In the genomic region with DNA sequence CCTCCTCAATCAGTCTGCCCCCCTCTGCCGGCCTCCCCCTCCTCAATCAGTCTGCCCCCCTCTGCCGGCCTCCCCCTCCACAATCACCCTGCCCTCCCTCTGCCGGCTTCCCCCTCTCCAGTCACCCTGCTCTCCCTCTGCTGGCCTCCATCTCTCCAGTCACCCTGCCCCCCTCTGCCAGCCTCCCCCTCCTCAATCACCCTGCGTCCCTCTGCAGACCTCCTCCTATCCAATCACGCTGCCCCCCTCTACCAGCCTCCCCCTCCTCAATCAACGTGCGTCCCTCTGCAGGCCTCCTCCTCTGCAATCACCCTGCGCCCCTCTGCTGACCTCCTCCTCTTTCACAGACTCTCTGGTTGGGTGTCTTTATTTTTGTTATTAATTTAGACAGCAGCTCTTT, we compare ENCODE assay signal across 18 cellular contexts. TPM values are rescaled to one million over a fixed set of nuclear protein-coding genes. Genes with fewer than 3 reads are reported as not detected.
DNase-seq lines count a peak whose midpoint lies in the region; ATAC-seq, FAIRE-seq and TF ChIP-seq lines count a peak whose summit lies in the region.
"Had no signal": no experiment of that assay in that cellular context is flagged by ENCODE, and none has a peak within 500 bp of the region (broad histone marks: within the 10 kb centered on the region; RNA-seq: fewer than 3 reads in every experiment).

No MANE protein-coding gene starts in this region.

- H3K4me1 ChIP-seq in GM23338 (ENCODE audit: insufficient read depth), result no peaks in the 10 kb centered on the region
- peaks cover 28% of the 10 kb centered on the region for H3K4me1 ChIP-seq in IMR-90 (ENCODE audit: control insufficient read depth, insufficient read depth, low read length)
- peaks cover 6% of the 10 kb centered on the region for H3K4me1 ChIP-seq in mesendoderm (ENCODE audit: control insufficient read depth, low read depth, low read length)
- peaks cover 22% of the 10 kb centered on the region for H3K4me1 ChIP-seq in neural progenitor cell
- no peaks in the 10 kb centered on the region for H3K4me1 ChIP-seq in kidney (ENCODE audit: control insufficient read depth in 1 of 2, insufficient read depth in 1 of 2, low read depth in 1 of 2, low read length in 2 of 2)
- H3K4me1 ChIP-seq: BE2C had no signal

- no peak overlapping the region for H2AFZ ChIP-seq in GM23338
- H2AFZ ChIP-seq in IMR-90 (replicated peaks; ENCODE audit: low read length, poor library complexity), result no peak overlapping the region
- peak overlapping the region; percentile 42 for H2AFZ ChIP-seq in neural progenitor cell (replicated peaks)

- no peak for TF ChIP-seq POLR2A in IMR-90 (IDR thresholded peaks at IDR 0.05; ENCODE audit: low read depth, low read length)

- no peaks in the 10 kb centered on the region for H3K79me2 ChIP-seq in GM23338 (replicated peaks; ENCODE audit: insufficient read depth)
- no peaks in the 10 kb centered on the region for H3K79me2 ChIP-seq in mesendoderm (ENCODE audit: control insufficient read depth, insufficient read depth, low read length)
- no peaks in the 10 kb centered on the region for H3K79me2 ChIP-seq in neural progenitor cell (ENCODE audit: low read depth)

- H3K4me2 ChIP-seq in GM23338, result no peak overlapping the region
- H3K4me2 ChIP-seq in IMR-90 (ENCODE audit: low read depth, low read length), result no peak overlapping the region
- no peak overlapping the region for H3K4me2 ChIP-seq in mesendoderm (ENCODE audit: low read length)
- no peak overlapping the region for H3K4me2 ChIP-seq in neural progenitor cell

- H3K4me3 Mint-ChIP-seq in GM23338, result no peak overlapping the region
- H3K4me3 Mint-ChIP-seq in neural progenitor cell, result no peak overlapping the region

- H3K27ac Mint-ChIP-seq in GM23338 (no peak overlapping the region), neural progenitor cell (no peak overlapping the region)
- H3K27ac Mint-ChIP-seq: CD4-positive, alpha-beta memory T cell; HFFc6 had no signal

- no peaks in the 10 kb centered on the region for H3K79me1 ChIP-seq in IMR-90 (ENCODE audit: low read depth in 1 of 2, low read length in 2 of 2)
- H3K79me1 ChIP-seq in mesendoderm (ENCODE audit: low read length), result no peaks in the 10 kb centered on the region

- intact Hi-C loops in IMR-90 (cut with micrococcal nuclease), result no loop called here
- intact Hi-C loops in kidney (cut with DNase I), result no loop called here

- H2AK5ac ChIP-seq in IMR-90 (ENCODE audit: low read depth, low read length), result peak overlapping the region; percentile 37; the same call in 1 of the 2 replicates
- H2AK5ac ChIP-seq in mesendoderm (ENCODE audit: low read length), result no peak overlapping the region

- POLR2A ChIA-PET in IMR-90 (lab: Charles Lee; ENCODE audit: unreplicated experiment), result no interaction called here

- no peak overlapping the region for H3K9ac ChIP-seq in IMR-90 (ENCODE audit: low read depth, low read length)
- H3K9ac ChIP-seq in mesendoderm (ENCODE audit: low read length), result no peak overlapping the region
- H3K9ac ChIP-seq in neural progenitor cell, result no peak overlapping the region
- H3K9ac ChIP-seq in kidney (ENCODE audit: low read length in 2 of 2), result no peak overlapping the region

- H3K9me3 ChIP-seq in IMR-90 (ENCODE audit: control insufficient read depth, insufficient read depth, low read length) (peaks cover 2% of the 10 kb centered on the region), neural progenitor cell (ENCODE audit: low read depth) (no peaks in the 10 kb centered on the region), kidney (ENCODE audit: control insufficient read depth in 1 of 2, low read length in 2 of 2) (peaks cover 0 to 5% of the 10 kb centered on the region in 2 donors)
- H3K9me3 ChIP-seq: BE2C had no signal

- dilution Hi-C loops in IMR-90 (cut with HindIII; ENCODE audit: low sequenced_read_pairs, unreplicated experiment), result no loop called here

- BruUV-seq in IMR-90 (replicated peaks; lab: Mats Ljungman, UMichigan), result no TSS peak

- H3F3A ChIP-seq in GM23338 (replicated peaks; ENCODE audit: low read depth), result no peaks in the 10 kb centered on the region
- H3F3A ChIP-seq in neural progenitor cell (ENCODE audit: low read depth), result no peaks in the 10 kb centered on the region

- no peak overlapping the region for H4K5ac ChIP-seq in IMR-90 (ENCODE audit: low read depth, low read length)
- no peak overlapping the region for H4K5ac ChIP-seq in mesendoderm (ENCODE audit: low read length)

- 17% methylated on average over 1 of the region's 8 CpGs; no CpG with 5 or more reads in 1 of the 2 experiments for WGBS in IMR-90 (ENCODE audit: extremely low coverage in 2 of 2, insufficient read length in 1 of 2), 2 experiments
- WGBS in mesendoderm (ENCODE audit: extremely low coverage, insufficient coverage, low lambda C conversion rate), result no CpG with 5 or more reads among the region's 8 CpGs

- peak overlapping the region; percentile 76; the same call in 1 of the 2 replicates for H2BK120ac ChIP-seq in IMR-90 (ENCODE audit: low read depth, low read length)
- no peak overlapping the region for H2BK120ac ChIP-seq in mesendoderm (ENCODE audit: low read depth, low read length)

- H3K27me3 Mint-ChIP-seq in GM23338 (ENCODE audit: insufficient read depth, low read depth, poor library complexity), result peaks cover 6% of the 10 kb centered on the region
- peaks cover 24% of the 10 kb centered on the region for H3K27me3 Mint-ChIP-seq in neural progenitor cell (ENCODE audit: insufficient read depth, low read depth)

- ATAC-seq in GM23338, result peak; percentile 20; the same call in 2 of the 3 replicates
- ATAC-seq in IMR-90 (ENCODE audit: low read depth), result no peak
- ATAC-seq in GM18861 (IDR thresholded peaks at IDR 0.05; ENCODE audit: unreplicated experiment), result no peak
- ATAC-seq: GM12878 had no signal

- no peak overlapping the region for H3K27ac ChIP-seq in GM23338 (ENCODE audit: low read depth)
- peak overlapping the region; percentile 93; the same call in 1 of the 2 replicates for H3K27ac ChIP-seq in IMR-90 (ENCODE audit: insufficient read depth, low read length)
- H3K27ac ChIP-seq in mesendoderm (ENCODE audit: low read depth, low read length), result no peak overlapping the region
- H3K27ac ChIP-seq in neural progenitor cell, result no peak overlapping the region
- H3K27ac ChIP-seq in kidney (ENCODE audit: low read depth in 2 of 2, low read length in 2 of 2), result no peak overlapping the region
- H3K27ac ChIP-seq: C4-2B had no signal

- peaks cover 15% of the 10 kb centered on the region for H3K9me1 ChIP-seq in IMR-90 (ENCODE audit: insufficient read depth, low read length)

- DNase-seq in GM23338 (ENCODE audit: low spot score) (no peak), IMR-90 (no peak), mesendoderm (no peak), neural progenitor cell (ENCODE audit: low spot score) (no peak), Ammon's horn (ENCODE audit: low spot score) (no peak), kidney (no peak)
- DNase-seq in activated T-cell treated with anti-CD3 and anti-CD28 coated beads, Interleukin-2, amount 50 U/mL, for 1 hour, result no peak
- DNase-seq: BE2C; CD4-positive, alpha-beta memory T cell; DMS79; HCEC 1CT; HFFc6 had no signal

- H3K36me3 Mint-ChIP-seq in GM23338 (ENCODE audit: low read depth), result 0 out of 3 replicates have a peak, but pooled peaks cover 6% of the 10 kb centered on the region
- peaks cover 6% of the 10 kb centered on the region for H3K36me3 Mint-ChIP-seq in neural progenitor cell

- no peak overlapping the region for H3K14ac ChIP-seq in IMR-90 (replicated peaks; ENCODE audit: low read depth, low read length)

- H4K20me1 ChIP-seq in GM23338 (replicated peaks; ENCODE audit: insufficient read depth), result no peaks in the 10 kb centered on the region
- no peaks in the 10 kb centered on the region for H4K20me1 ChIP-seq in IMR-90 (ENCODE audit: insufficient read depth, low read length)
- no peaks in the 10 kb centered on the region for H4K20me1 ChIP-seq in neural progenitor cell (ENCODE audit: low read depth)

- H3K4me1 Mint-ChIP-seq in GM23338 (peaks cover 32% of the 10 kb centered on the region), neural progenitor cell (peaks cover 39% of the 10 kb centered on the region)
- H3K4me1 Mint-ChIP-seq: CD4-positive, alpha-beta memory T cell had no signal

- no peak for TF ChIP-seq CTCF in GM23338 (conservative IDR thresholded peaks at IDR 0.05; ENCODE audit: low read depth in 2 of 2)
- no peak for TF ChIP-seq CTCF in IMR-90 (conservative IDR thresholded peaks at IDR 0.05; ENCODE audit: low read depth, low read length)
- no peak for TF ChIP-seq CTCF in neural progenitor cell (IDR thresholded peaks at IDR 0.05)
- no peak for TF ChIP-seq CTCF in kidney (IDR thresholded peaks at IDR 0.05; ENCODE audit: borderline replicate concordance, extremely low read depth, insufficient read depth)

- no peak overlapping the region for H2AK9ac ChIP-seq in IMR-90 (replicated peaks; ENCODE audit: low read depth, low read length, poor library complexity)

- no peak overlapping the region for H4K8ac ChIP-seq in IMR-90 (ENCODE audit: low read depth in 2 of 2, low read length in 2 of 2)
- H4K8ac ChIP-seq in mesendoderm (ENCODE audit: low read depth, low read length), result no peak overlapping the region

- peak overlapping the region; percentile 33 for H4K91ac ChIP-seq in IMR-90 (ENCODE audit: insufficient read depth, low read depth, low read length)

- FAIRE-seq in kidney (lab: Jason Lieb, UNC), result no peak
- FAIRE-seq: A204.1, GM12878, GM18507, H1 had no signal

- no peaks in the 10 kb centered on the region for H3K27me3 ChIP-seq in GM23338 (ENCODE audit: insufficient read depth)
- no peaks in the 10 kb centered on the region for H3K27me3 ChIP-seq in IMR-90 (ENCODE audit: control insufficient read depth, insufficient read depth, low read length)
- H3K27me3 ChIP-seq in mesendoderm (ENCODE audit: insufficient read depth, low read length, poor library complexity), result no peaks in the 10 kb centered on the region
- no peaks in the 10 kb centered on the region for H3K27me3 ChIP-seq in neural progenitor cell
- H3K27me3 ChIP-seq: BE2C had no signal

- no peaks in the 10 kb centered on the region for H3K9me2 ChIP-seq in GM23338 (ENCODE audit: insufficient read depth)

- H3K4ac ChIP-seq in IMR-90 (ENCODE audit: low read depth, low read length) (peak overlapping the region; percentile 87), mesendoderm (ENCODE audit: low read depth, low read length) (no peak overlapping the region)

- peak overlapping the region; percentile 46; the same call in 1 of the 2 replicates for H3K18ac ChIP-seq in IMR-90 (ENCODE audit: low read depth, low read length)
- no peak overlapping the region for H3K18ac ChIP-seq in mesendoderm (ENCODE audit: low read length)

- H2BK20ac ChIP-seq in IMR-90 (ENCODE audit: low read depth, low read length), result no peak overlapping the region

- H2BK15ac ChIP-seq in IMR-90 (ENCODE audit: low read depth, low read length) (no peak overlapping the region; the same call in 2 of the 3 replicates), mesendoderm (replicated peaks; ENCODE audit: low read depth) (no peak overlapping the region)

- H3K36me3 ChIP-seq in GM23338 (ENCODE audit: insufficient read depth) (no peaks in the 10 kb centered on the region), IMR-90 (ENCODE audit: control insufficient read depth, insufficient read depth, low read length) (no peaks in the 10 kb centered on the region), mesendoderm (ENCODE audit: control insufficient read depth, insufficient read depth, low read length) (no peaks in the 10 kb centered on the region), neural progenitor cell (no peaks in the 10 kb centered on the region), kidney (ENCODE audit: control insufficient read depth in 1 of 2, insufficient read depth in 2 of 2, low read length in 2 of 2) (no peaks in the 10 kb centered on the region)
- H3K36me3 ChIP-seq: BE2C had no signal

- in situ Hi-C loops in IMR-90 (cut with MboI; ENCODE audit: low sequenced_read_pairs), result no loop called here

- H3K23ac ChIP-seq in IMR-90 (ENCODE audit: low read depth, low read length) (no peak overlapping the region), mesendoderm (ENCODE audit: low read length) (no peak overlapping the region)

- H3K56ac ChIP-seq in IMR-90 (ENCODE audit: extremely low read depth, insufficient read depth, low read length) (no peak overlapping the region), mesendoderm (ENCODE audit: low read length) (peak overlapping the region; percentile 63)

- H2BK5ac ChIP-seq in IMR-90 (ENCODE audit: low read depth, low read length, poor library complexity, severe bottlenecking) (peak overlapping the region; percentile 73), mesendoderm (ENCODE audit: low read length) (no peak overlapping the region)

- peaks cover 3% of the 10 kb centered on the region; the same call in 1 of the 3 replicates for H3K9me3 Mint-ChIP-seq in GM23338
- H3K9me3 Mint-ChIP-seq in neural progenitor cell, result peaks cover 8% of the 10 kb centered on the region

- CTCF ChIA-PET in IMR-90 (lab: Yijun Ruan, JAX), result no interaction called here

- no peak for TF ChIP-seq RAD21 in IMR-90 (IDR thresholded peaks at IDR 0.05; ENCODE audit: low read length)

- H3K4me3 ChIP-seq in GM23338 (no peak overlapping the region), IMR-90 (ENCODE audit: insufficient read depth, low read depth, low read length) (no peak overlapping the region), mesendoderm (ENCODE audit: low read length) (no peak overlapping the region), neural progenitor cell (no peak overlapping the region), kidney (ENCODE audit: low read length in 2 of 2) (no peak overlapping the region)
- H3K4me3 ChIP-seq: GM12878 had no signal

RNA-seq across cellular contexts. Expression of gene C1orf198, which starts 11.5 kb away (rescaled TPM):
- total RNA-seq in GM23338 (2014; rRNA removed; shearing (Covaris generic)), result 46.5 and 46.6 TPM in 2 replicates
- polyA plus RNA-seq in GM23338 (2016; fragmentation: Nextera tagmentation; extraction: Ambion mirVana), result 14.9 and 15.2 TPM in 2 replicates
- total RNA-seq in IMR-90 (2012; rRNA removed), result 74.4 and 76.2 TPM in 2 replicates
- polyA plus RNA-seq in IMR-90 (2012; rRNA removed), result 63.9 and 67.4 TPM in 2 replicates
- 33.0 and 75.6 TPM in 2 replicates for polyA plus RNA-seq in IMR-90 (2012; cell fraction: cytosol; rRNA removed)
- polyA plus RNA-seq in IMR-90 (2012; cell fraction: nucleus; rRNA removed; ENCODE audit: low replicate concordance), result 260 and 261 TPM in 2 replicates
- polyA plus RNA-seq in mesendoderm (2013, experiment 1 of 2), result 29.8 TPM
- polyA plus RNA-seq in mesendoderm (2013, experiment 2 of 2), result 29.2 TPM
- total RNA-seq in neural progenitor cell (ENCODE audit: low replicate concordance), result 48.5 and 66.7 TPM in 2 replicates
- 45.3 TPM for total RNA-seq in kidney
- polyA plus RNA-seq in kidney (ENCODE audit: insufficient read depth, low read depth, low replicate concordance), result 15.4 TPM
